In the genomic region with DNA sequence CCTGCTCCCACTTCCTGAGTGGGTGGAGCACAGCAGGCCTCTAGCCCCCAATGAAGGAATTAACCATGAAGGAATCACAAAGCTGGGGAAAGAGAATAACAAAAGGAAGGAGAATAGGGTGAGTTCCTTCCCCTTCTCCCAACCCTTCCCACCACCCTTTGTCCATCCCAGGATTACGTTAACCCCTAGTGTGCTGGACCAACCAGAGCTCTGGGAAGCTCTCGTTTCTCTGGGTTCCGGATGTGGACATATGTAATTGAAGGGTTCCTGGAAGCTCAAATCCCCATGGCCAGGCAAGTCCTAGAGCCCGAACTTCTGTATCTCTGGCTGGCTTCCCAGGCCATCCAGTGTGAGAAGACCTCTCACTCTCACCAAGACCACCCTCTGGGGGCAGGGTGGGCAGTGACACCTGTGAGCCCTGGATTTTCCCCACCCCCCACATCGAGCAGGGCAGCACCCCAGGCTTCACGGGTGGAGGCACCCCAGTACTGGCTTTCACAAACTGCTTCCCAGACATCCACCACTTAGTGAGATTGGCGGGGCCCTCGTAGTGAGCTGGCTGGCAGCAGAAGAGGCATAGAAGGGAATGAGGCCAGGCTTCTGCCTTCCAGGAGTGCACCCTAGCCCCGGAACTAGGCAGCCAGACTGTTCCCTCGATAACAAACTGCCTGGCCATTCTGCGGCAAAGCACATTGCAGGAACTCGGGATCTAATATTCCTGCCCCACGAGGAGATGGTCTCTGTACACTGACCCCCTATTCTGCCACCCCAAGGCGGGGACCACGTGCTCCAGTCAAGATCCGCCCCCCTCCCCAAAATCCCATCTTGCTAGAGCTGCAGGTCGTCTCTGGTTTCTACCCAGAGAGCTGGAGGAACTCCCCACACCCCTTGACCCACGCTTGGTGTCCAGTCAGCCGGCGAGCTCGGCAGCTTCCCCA, we compare ENCODE assay signal across 8 cellular contexts. TPM values are rescaled to one million over a fixed set of nuclear protein-coding genes. Genes with fewer than 3 reads are reported as not detected.
DNase-seq lines count a peak whose midpoint lies in the region.

No MANE protein-coding gene starts in this region.

- peak overlapping the region in 4 of 5 donors; percentile 30 to 74 (median 51) for H3K9ac ChIP-seq in subcutaneous abdominal adipose tissue (ENCODE audit: low read length in 5 of 5)

- H3K27me3 Mint-ChIP-seq in activated naive CD8-positive, alpha-beta T cell: peaks cover 11% of the 10 kb centered on the region

- peaks cover 8 to 34% (median 33%) of the 10 kb centered on the region in 5 donors for H3K4me1 ChIP-seq in subcutaneous abdominal adipose tissue (ENCODE audit: control insufficient read depth in 5 of 5, insufficient read depth in 5 of 5, low read length in 5 of 5)

- H3K27ac Mint-ChIP-seq in activated naive CD8-positive, alpha-beta T cell: no peak overlapping the region

- H3K9me3 Mint-ChIP-seq in activated naive CD8-positive, alpha-beta T cell (ENCODE audit: low read depth): no peaks in the 10 kb centered on the region

- no peaks in the 10 kb centered on the region for H3K36me3 Mint-ChIP-seq in activated naive CD8-positive, alpha-beta T cell

- H3K27me3 ChIP-seq in subcutaneous abdominal adipose tissue (ENCODE audit: control insufficient read depth in 5 of 5, insufficient read depth in 4 of 5, low read length in 5 of 5): peaks cover 0 to 2% (median 0%) of the 10 kb centered on the region in 5 donors

- H3K27ac ChIP-seq in subcutaneous abdominal adipose tissue (ENCODE audit: low read depth, low read length): no peak overlapping the region

- peak overlapping the region; percentile 62 to 84 (median 75) for H3K4me3 ChIP-seq in subcutaneous abdominal adipose tissue (ENCODE audit: low read depth in 1 of 5, low read length in 5 of 5)

- H3K4me1 Mint-ChIP-seq in activated naive CD8-positive, alpha-beta T cell (ENCODE audit: low read depth): peaks cover 16% of the 10 kb centered on the region

- peak overlapping the region; percentile 69 for H3K4me3 Mint-ChIP-seq in activated naive CD8-positive, alpha-beta T cell

- DNase-seq in NCI-H2171 treated with DMSO at 0.1 percent for 48 hours (lab: John Stamatoyannopoulos, UW): peak; percentile 14
- DNase-seq in NCI-H2171 (lab: John Stamatoyannopoulos, UW): no peak
- DNase-seq in iPS-NIHi7 (ENCODE audit: extremely low spot score): peak; percentile 71
- no peak for DNase-seq in posterior vena cava (ENCODE audit: low spot score)
- no peak for DNase-seq in DMS114 treated with DMSO at 0.1 percent for 48 hours (lab: John Stamatoyannopoulos, UW; ENCODE audit: unreplicated experiment)
- DNase-seq in NCI-H1092 treated with DMSO at 0.1 percent for 48 hours (lab: John Stamatoyannopoulos, UW): no peak

- no peaks in the 10 kb centered on the region for H3K36me3 ChIP-seq in subcutaneous abdominal adipose tissue (ENCODE audit: control insufficient read depth in 5 of 5, insufficient read depth in 5 of 5, low read length in 5 of 5)

- no peaks in the 10 kb centered on the region for H3K9me3 ChIP-seq in subcutaneous abdominal adipose tissue (ENCODE audit: control insufficient read depth in 5 of 5, low read length in 5 of 5)

- intact Hi-C loops in posterior vena cava (cut with DNase I): loop anchor here in 1 of 2 donors (5.0 kb wide), 2 partner anchors 45 to 60 kb away; no protein-coding TSS in a partner anchor

RNA-seq across cellular contexts. Expression of gene NECTIN1, which starts 2.1 kb away (rescaled TPM):
- total RNA-seq in posterior vena cava: 10 to 100 TPM; 10.6 to 11.4 TPM

Comparison
In these comparisons a context has a peak if more than half of its experiments do, and no peak if none do; other contexts are left out.
1. DNase-seq: peak in NCI-H2171 treated with DMSO at 0.1 percent for 48 hours (single experiment) and iPS-NIHi7 (single experiment); none in NCI-H2171 (single experiment), posterior vena cava (single experiment), DMS114 treated with DMSO at 0.1 percent for 48 hours (single experiment) and NCI-H1092 treated with DMSO at 0.1 percent for 48 hours (single experiment).